Comparison of ENCODE assay signal across 15 cellular contexts in the genomic region with DNA sequence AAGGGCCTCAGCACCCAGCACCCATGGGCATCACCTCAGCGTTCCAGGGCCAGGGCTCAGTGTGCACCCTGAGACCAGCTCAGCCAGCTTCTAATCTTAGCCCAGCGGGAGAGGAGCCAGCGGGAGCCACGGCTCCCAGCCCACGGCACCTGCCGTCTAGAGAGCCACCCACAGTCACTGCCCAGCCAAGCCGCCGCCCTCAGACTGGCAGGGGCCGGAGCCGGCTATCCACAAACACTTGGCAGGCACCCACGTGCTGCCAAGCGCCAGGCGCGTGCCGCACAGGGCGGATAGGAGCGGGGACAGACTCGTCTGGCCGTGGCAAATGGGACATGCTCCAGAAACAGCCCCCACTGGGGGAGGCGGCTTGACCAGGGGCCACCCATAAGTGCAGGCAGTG. TPM values are rescaled to one million over a fixed set of nuclear protein-coding genes. Genes with fewer than 3 reads are reported as not detected.
DNase-seq lines count a peak whose midpoint lies in the region; ATAC-seq and TF ChIP-seq lines count a peak whose summit lies in the region.
"Had no signal": no experiment of that assay in that cellular context is flagged by ENCODE, and none has a peak within 500 bp of the region (broad histone marks: within the 10 kb centered on the region; RNA-seq: fewer than 3 reads in every experiment).

No MANE protein-coding gene starts in this region.

- no peak for TF ChIP-seq POLR2A in gastroesophageal sphincter (IDR thresholded peaks at IDR 0.05)

- POLR2A ChIA-PET in RWPE1 (lab: Yijun Ruan, JAX; ENCODE audit: low non-redundant PET) = no interaction called here

- H3K27ac ChIP-seq in RWPE1 (peak overlapping the region; percentile 42), temporal lobe (ENCODE audit: low read depth, low read length) (peak overlapping the region; percentile 50), gastroesophageal sphincter (no peak overlapping the region)
- H3K27ac ChIP-seq: cardiac muscle cell, ovary had no signal

- TF ChIP-seq EP300 in gastroesophageal sphincter (IDR thresholded peaks at IDR 0.05) = no peak

- no CpG with 5 or more reads among the region's 20 CpGs for WGBS in gastroesophageal sphincter (ENCODE audit: low coverage in 1 of 2), 2 donors

- no peak for DNase-seq in RWPE1 (ENCODE audit: low spot score)
- peak; percentile 88 for DNase-seq in cardiac septum (ENCODE audit: low spot score)
- DNase-seq in mucosa of gallbladder (ENCODE audit: low spot score) = peak; percentile 54
- no peak for DNase-seq in DMS 273 (lab: John Stamatoyannopoulos, UW; ENCODE audit: unreplicated experiment)
- DNase-seq in stimulated activated CD4-positive, alpha-beta T cell treated with anti-CD3 and anti-CD28 coated beads, Interleukin-1b, Interleukin-23, amount 100 ng/mL, for 48 hours = no peak
- DNase-seq in pons (ENCODE audit: low spot score) = no peak
- DNase-seq: activated CD4-positive, alpha-beta T cell treated with anti-CD3 and anti-CD28 coated beads, Interleukin-2, amount 10 ng/mL, durations not matched to agents 7 days and 5 days; activated CD8-positive, alpha-beta memory T cell treated with anti-CD3 and anti-CD28 coated beads, Interleukin-2, amount 50 U/mL, for 4 hours; MV-4-11; NCI-H187; ovary; trophoblast cell had no signal

- H3K9me3 ChIP-seq in gastroesophageal sphincter = no peaks in the 10 kb centered on the region
- H3K9me3 ChIP-seq: ovary had no signal

- TF ChIP-seq CTCF in RWPE1 (conservative IDR thresholded peaks at IDR 0.05; ENCODE audit: low read depth) (no peak), gastroesophageal sphincter (IDR thresholded peaks at IDR 0.05) (no peak)

- H3K27me3 ChIP-seq in gastroesophageal sphincter = no peaks in the 10 kb centered on the region
- H3K27me3 ChIP-seq: cardiac muscle cell, ovary had no signal

- no peak for ATAC-seq in gastroesophageal sphincter

- H3K4me3 ChIP-seq in gastroesophageal sphincter = no peak overlapping the region
- H3K4me3 ChIP-seq: cardiac muscle cell, ovary had no signal

- CTCF ChIA-PET in RWPE1 (lab: Yijun Ruan, JAX) = no interaction called here

- H3K36me3 ChIP-seq in gastroesophageal sphincter = peaks cover 0 to 99% of the 10 kb centered on the region in 2 donors
- H3K36me3 ChIP-seq: ovary had no signal

- peaks cover 0 to 22% (median 0%) of the 10 kb centered on the region in 3 donors for H3K4me1 ChIP-seq in gastroesophageal sphincter

- intact Hi-C loops in cardiac septum (cut with DNase I) = no loop called here

RNA-seq across cellular contexts. Expression of gene BRD3, which starts 18.6 kb away (rescaled TPM):
- total RNA-seq in cardiac septum = 27.5 TPM
- total RNA-seq in mucosa of gallbladder = 70.4 TPM
- 29.0 TPM for total RNA-seq in temporal lobe
- 10 to 100 TPM; 22.2 to 38.9 (median 27.2) TPM for total RNA-seq in gastroesophageal sphincter

RNA-seq across cellular contexts. Expression of gene BRD3OS, which starts 24.0 kb away (rescaled TPM):
- total RNA-seq in cardiac septum = 9.0 TPM
- 31.0 TPM for total RNA-seq in mucosa of gallbladder
- total RNA-seq in temporal lobe = 18.9 TPM
- total RNA-seq in gastroesophageal sphincter = 10 to 100 TPM; 15.3 to 39.0 (median 21.7) TPM

RNA-seq across cellular contexts. Expression of gene VAV2, which starts 57.1 kb away (rescaled TPM):
- total RNA-seq in cardiac septum (8.1 TPM), mucosa of gallbladder (64.4 TPM), temporal lobe (39.1 TPM), gastroesophageal sphincter (10 to 100 TPM in 1 of 4 donors, 1 to 10 TPM in 3; 7.7 to 16.8 (median 8.9) TPM)

Comparison
In these comparisons a context has a peak if more than half of its experiments do, and no peak if none do; other contexts are left out.
1. DNase-seq: peak in cardiac septum (single experiment) and mucosa of gallbladder (single experiment); none in RWPE1 (single experiment), DMS 273 (single experiment), stimulated activated CD4-positive, alpha-beta T cell treated with anti-CD3 and anti-CD28 coated beads, Interleukin-1b, Interleukin-23, amount 100 ng/mL, for 48 hours (single experiment) and pons (single experiment).
2. H3K27ac ChIP-seq: peak in RWPE1 (single experiment) and temporal lobe (single experiment); none in gastroesophageal sphincter (0 of 4).